Comparison of ENCODE assay signal across 22 cellular contexts in the genomic region with DNA sequence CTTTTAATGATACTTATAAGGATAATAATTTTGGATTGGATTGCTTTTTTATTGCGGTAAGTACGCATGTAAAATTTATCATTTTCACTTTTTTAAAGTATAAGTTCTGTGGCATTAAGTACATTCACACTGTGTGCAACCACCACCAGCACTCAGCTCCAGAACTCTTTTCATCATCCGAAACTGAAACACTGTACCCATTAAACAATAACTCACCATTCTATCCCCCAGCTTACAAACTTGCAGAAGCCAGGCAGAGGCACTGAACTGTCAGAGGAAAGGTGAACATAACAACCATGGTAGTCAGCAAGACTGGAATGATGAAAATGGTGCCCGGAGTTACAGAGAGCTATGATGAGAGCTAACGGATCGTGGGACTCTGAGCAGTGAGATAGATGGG.
DNase-seq lines count a peak whose midpoint lies in the region; ATAC-seq, FAIRE-seq and TF ChIP-seq lines count a peak whose summit lies in the region.
"Had no signal": no experiment of that assay in that cellular context is flagged by ENCODE, and none has a peak within 500 bp of the region (broad histone marks: within the 10 kb centered on the region; RNA-seq: fewer than 3 reads in every experiment).

No MANE protein-coding gene starts in this region.

- H3K36me3 ChIP-seq in KMS-11 (ENCODE audit: insufficient read depth) (no peaks in the 10 kb centered on the region), SJCRH30 (no peaks in the 10 kb centered on the region)

- H3K9me3 ChIP-seq in SJCRH30 (replicated peaks) = no peaks in the 10 kb centered on the region
- H3K9me3 ChIP-seq: A549 had no signal

- no peaks in the 10 kb centered on the region for H3K27me3 ChIP-seq in KMS-11 (ENCODE audit: insufficient read depth, low read depth)
- H3K27me3 ChIP-seq in SJCRH30 = no peaks in the 10 kb centered on the region

- no peaks in the 10 kb centered on the region for H3K79me2 ChIP-seq in KMS-11 (ENCODE audit: insufficient read depth, low read depth)

- no peaks in the 10 kb centered on the region for H4K20me1 ChIP-seq in KMS-11 (ENCODE audit: insufficient read depth)

- H3K27ac ChIP-seq in KMS-11 (no peak overlapping the region), SJCRH30 (no peak overlapping the region)
- H3K27ac ChIP-seq: A549, C4-2B had no signal

- no peak overlapping the region for H3K4me3 ChIP-seq in KMS-11 (IDR thresholded peaks at IDR 0.05; ENCODE audit: insufficient read depth, low read depth, low read length)
- H3K4me3 ChIP-seq in SJCRH30 = no peak overlapping the region
- H3K4me3 ChIP-seq: A549 had no signal

- H3K9ac ChIP-seq in KMS-11 = no peak overlapping the region

- H3K4me1 ChIP-seq in KMS-11 (ENCODE audit: low read depth, poor library complexity, severe bottlenecking) = peaks cover 18% of the 10 kb centered on the region
- no peaks in the 10 kb centered on the region for H3K4me1 ChIP-seq in SJCRH30
- H3K4me1 ChIP-seq: A549 had no signal

- no peak for DNase-seq in urothelium cell line (ENCODE audit: low spot score)
- no peak for DNase-seq in NCI-H82 treated with DMSO at 0.1 percent for 48 hours (lab: John Stamatoyannopoulos, UW; ENCODE audit: unreplicated experiment)
- DNase-seq in SJCRH30 = no peak
- no peak for DNase-seq in T-helper 1 cell
- DNase-seq: AML-193; CD4-positive, alpha-beta T cell; DMS153; DMS79 treated with DMSO at 0.1 percent for 48 hours; GF-D8; GOT3; H7; HFFc6; Kasumi-1; KBM-7 had no signal

- peak; percentile 37 for FAIRE-seq in urothelium cell line (lab: Jason Lieb, UNC)
- FAIRE-seq: A549, HepG2 had no signal

- peak; percentile 42 for ATAC-seq in GM19043 (IDR thresholded peaks at IDR 0.05; ENCODE audit: low read depth, unreplicated experiment)
- peak; percentile 43 for ATAC-seq in HG02981 (IDR thresholded peaks at IDR 0.05; ENCODE audit: unreplicated experiment)
- ATAC-seq in HG03135 (IDR thresholded peaks at IDR 0.05; ENCODE audit: unreplicated experiment) = no peak
- ATAC-seq: A549, HCT116, HepG2 had no signal

- peak overlapping the region; percentile 38; the same call in 1 of the 2 replicates for H2AFZ ChIP-seq in KMS-11 (ENCODE audit: low read depth)

- no peak for TF ChIP-seq CTCF in KMS-11 (conservative IDR thresholded peaks at IDR 0.05; ENCODE audit: low read depth, low read length)

- peak overlapping the region; percentile 69 for H3K4me2 ChIP-seq in KMS-11
- H3K4me2 ChIP-seq: A549 had no signal
